27 cellular contexts compared by ENCODE assay signal in genomic region chr11:12611352-12611751, GRCh38.
"Had no signal": no experiment of that assay in that cellular context is flagged by ENCODE, and none has a peak within 500 bp of the region (broad histone marks: within the 10 kb centered on the region; RNA-seq: fewer than 3 reads in every experiment).

No MANE protein-coding gene starts in this region.

- H3K27ac ChIP-seq: neural progenitor cell, ovary, parathyroid adenoma, psoas muscle, right lobe of liver, sigmoid colon, spleen, stomach, thoracic aorta, thyroid gland, tibial nerve, upper lobe of left lung, vagina had no signal

- ATAC-seq: natural killer cell; psoas muscle; right cardiac atrium; right lobe of liver; stimulated activated memory B cell treated with anti-CD40 and anti-IgM and Interleukin-4, amounts not matched to agents 10 μg/mL and 1 μg/mL and 100 μg/mL, for 72 hours had no signal

- H2AFZ ChIP-seq: neural progenitor cell, parathyroid adenoma had no signal

- H3K4me1 ChIP-seq: neural progenitor cell, parathyroid adenoma, psoas muscle, right lobe of liver, spleen, stomach, thyroid gland, tibial nerve, upper lobe of left lung, vagina had no signal

- H3K4me3 ChIP-seq: neural progenitor cell, ovary, psoas muscle, right lobe of liver, sigmoid colon, smooth muscle cell, spleen, stomach, thoracic aorta, thyroid gland, tibial nerve, upper lobe of left lung, vagina had no signal

- H3K9ac ChIP-seq: neural progenitor cell, parathyroid adenoma had no signal

- H3K36me3 ChIP-seq: neural progenitor cell, ovary, right lobe of liver, sigmoid colon, spleen, stomach, thoracic aorta, thyroid gland, tibial nerve, upper lobe of left lung, vagina had no signal

- FAIRE-seq: urothelium cell line had no signal

- H3K9me3 ChIP-seq: ovary, right lobe of liver, thyroid gland, vagina had no signal

- H3K4me2 ChIP-seq: neural progenitor cell, smooth muscle cell had no signal

- DNase-seq: natural killer cell; occipital lobe; ovary; posterior cingulate gyrus; psoas muscle; right cardiac atrium; right lobe of liver; sigmoid colon; spleen; stimulated activated CD4-positive, alpha-beta T cell treated with anti-CD3 and anti-CD28 coated beads, Interleukin-12 subunit alpha, Interleukin-12 subunit beta, amount 100 ng/mL, for 4 hours; stimulated activated CD4-positive, alpha-beta T cell treated with anti-CD3 and anti-CD28 coated beads, Interleukin-1b, Interleukin-23, amount 100 ng/mL, for 48 hours; stimulated activated CD4-positive, alpha-beta T cell treated with anti-CD3 and anti-CD28 coated beads, Interleukin-4, amount 100 ng/mL, for 1 hour; stimulated activated CD4-positive, alpha-beta T cell treated with anti-CD3 and anti-CD28 coated beads, Interleukin-4, amount 100 ng/mL, for 4 hours; stimulated activated CD8-positive, alpha-beta memory T cell treated with anti-CD3 and anti-CD28 coated beads, Interleukin-4, amount 100 ng/mL, for 48 hours; stimulated activated naive CD4-positive, alpha-beta T cell; stomach; thyroid gland; trophoblast cell; upper lobe of left lung had no signal

- H3K27me3 ChIP-seq: neural progenitor cell, ovary, right lobe of liver, sigmoid colon, spleen, stomach, thyroid gland, tibial nerve, upper lobe of left lung, vagina had no signal
